Comparison of ENCODE assay signal across 8 cellular contexts in genomic region chr15:72230197-72231065, GRCh38. TPM values are rescaled to one million over a fixed set of nuclear protein-coding genes. Genes with fewer than 3 reads are reported as not detected.
DNase-seq lines count a peak whose midpoint lies in the region; ATAC-seq, FAIRE-seq and TF ChIP-seq lines count a peak whose summit lies in the region.

No MANE protein-coding gene starts in this region.

- H3K4me1 ChIP-seq in kidney (ENCODE audit: control insufficient read depth in 1 of 2, insufficient read depth in 1 of 2, low read depth in 1 of 2, low read length in 2 of 2) = peaks cover 15 to 25% of the 10 kb centered on the region in 2 donors

- DNase-seq in NCI-H2196 treated with DMSO at 0.1 percent for 48 hours (lab: John Stamatoyannopoulos, UW; ENCODE audit: unreplicated experiment) (peak; percentile 29), cerebellar cortex (ENCODE audit: low spot score) (peak; percentile 78), kidney (peak; percentile 98)
- DNase-seq in activated CD4-positive, CD25-positive, alpha-beta regulatory T cell treated with anti-CD3 and anti-CD28 coated beads, Interleukin-2, amount 50 U/mL, for 16 hours (ENCODE audit: low read depth, low spot score) = peak; percentile 52
- peak; percentile 77 to 97 for DNase-seq in stimulated activated CD4-positive, alpha-beta T cell treated with anti-CD3 and anti-CD28 coated beads, Interleukin-12 subunit alpha, Interleukin-12 subunit beta, amount 100 ng/mL, for 24 hours (ENCODE audit: low read depth in 2 of 2)

- ATAC-seq in GM18907 (IDR thresholded peaks at IDR 0.05; ENCODE audit: unreplicated experiment) (peak; percentile 1), GM18502 (IDR thresholded peaks at IDR 0.05; ENCODE audit: poor library complexity, unreplicated experiment) (no peak)

- no peak for FAIRE-seq in kidney (lab: Jason Lieb, UNC)

- H3K9me3 ChIP-seq in kidney (ENCODE audit: control insufficient read depth in 1 of 2, low read length in 2 of 2) = no peaks in the 10 kb centered on the region

- TF ChIP-seq CTCF in 22Rv1 (IDR thresholded peaks at IDR 0.05) = no peak
- TF ChIP-seq CTCF in kidney (IDR thresholded peaks at IDR 0.05; ENCODE audit: borderline replicate concordance, extremely low read depth, insufficient read depth) = no peak

- peak overlapping the region; percentile 77 to 94 for H3K4me3 ChIP-seq in kidney (ENCODE audit: low read length in 2 of 2)

- H3K27ac ChIP-seq in 22Rv1 (peak overlapping the region; percentile 94), kidney (ENCODE audit: low read depth in 2 of 2, low read length in 2 of 2) (peak overlapping the region; percentile 94 to 98)

- H3K36me3 ChIP-seq in kidney (ENCODE audit: control insufficient read depth in 1 of 2, insufficient read depth in 2 of 2, low read length in 2 of 2) = no peaks in the 10 kb centered on the region

- intact Hi-C loops in kidney (cut with DNase I) = no loop called here

- H3K9ac ChIP-seq in kidney (ENCODE audit: low read length in 2 of 2) = peak overlapping the region; percentile 79 to 89

RNA-seq across cellular contexts. Expression of gene PKM, which starts 0.6 kb away (rescaled TPM):
- 1,124 TPM for total RNA-seq in kidney
- 799 TPM for polyA plus RNA-seq in kidney (ENCODE audit: insufficient read depth, low read depth, low replicate concordance)

RNA-seq across cellular contexts. Expression of gene GRAMD2A, which starts 32.8 kb away (rescaled TPM):
- total RNA-seq in kidney = 5.4 TPM
- polyA plus RNA-seq in kidney (ENCODE audit: insufficient read depth, low read depth, low replicate concordance) = 2.7 TPM

RNA-seq across cellular contexts. Expression of gene PARP6, which starts 41.9 kb away (rescaled TPM):
- 69.7 TPM for total RNA-seq in kidney
- polyA plus RNA-seq in kidney (ENCODE audit: insufficient read depth, low read depth, low replicate concordance) = 50.4 TPM

Comparison
In these comparisons a context has a peak if more than half of its experiments do, and no peak if none do; other contexts are left out.
1. DNase-seq: peak in every context shown above with its lines; median percentile 98 in kidney; 87 in stimulated activated CD4-positive, alpha-beta T cell treated with anti-CD3 and anti-CD28 coated beads, Interleukin-12 subunit alpha, Interleukin-12 subunit beta, amount 100 ng/mL, for 24 hours; 78 in cerebellar cortex; 52 in activated CD4-positive, CD25-positive, alpha-beta regulatory T cell treated with anti-CD3 and anti-CD28 coated beads, Interleukin-2, amount 50 U/mL, for 16 hours; 29 in NCI-H2196 treated with DMSO at 0.1 percent for 48 hours.